16 cellular contexts compared by ENCODE assay signal in genomic region chr3:124362418-124362817, GRCh38.
"Had no signal": no experiment of that assay in that cellular context is flagged by ENCODE, and none has a peak within 500 bp of the region (broad histone marks: within the 10 kb centered on the region; RNA-seq: fewer than 3 reads in every experiment).

No MANE protein-coding gene starts in this region.

- H3K4me1 ChIP-seq: left lung, upper lobe of left lung had no signal

- FAIRE-seq: small intestine, TTC549 had no signal

- H3K27ac ChIP-seq: cardiac muscle cell, gastroesophageal sphincter, heart right ventricle, left lung, upper lobe of left lung had no signal

- H3K4me3 ChIP-seq: adrenal gland, cardiac muscle cell, gastroesophageal sphincter, heart right ventricle, left lung, upper lobe of left lung had no signal

- H3K27me3 ChIP-seq: adrenal gland, cardiac muscle cell, gastroesophageal sphincter, heart right ventricle, left lung, upper lobe of left lung had no signal

- H3K36me3 ChIP-seq: adrenal gland, cardiac muscle cell, gastroesophageal sphincter, heart right ventricle, left lung, upper lobe of left lung had no signal

- DNase-seq: activated CD4-positive, alpha-beta memory T cell treated with anti-CD3 and anti-CD28 coated beads, Interleukin-2, amount 10 ng/mL, durations not matched to agents 7 days and 5 days; activated CD4-positive, alpha-beta T cell treated with anti-CD3 and anti-CD28 coated beads for 4 hours; activated effector memory CD4-positive, alpha-beta T cell treated with Interleukin-2 at 50 U/mL for 16 hours; activated T-cell treated with anti-CD3 and anti-CD28 coated beads, Interleukin-2, amount 50 U/mL, for 24 hours; adrenal gland; erythroblast; heart right ventricle; islet precursor cell; left lung; nucleus accumbens; small intestine; stimulated activated naive CD8-positive, alpha-beta T cell treated with anti-CD3 and anti-CD28 coated beads, Interleukin-15, Interleukin-2, amounts not matched to agents 100 U/mL and 50 U/mL, for 24 hours; upper lobe of left lung had no signal

- H3K9me3 ChIP-seq: adrenal gland, gastroesophageal sphincter, heart right ventricle, left lung, upper lobe of left lung had no signal
